35 cellular contexts compared by ENCODE assay signal in genomic region chr6:117472667-117473066, GRCh38. TPM values are rescaled to one million over a fixed set of nuclear protein-coding genes. Genes with fewer than 3 reads are reported as not detected.
"Had no signal": no experiment of that assay in that cellular context is flagged by ENCODE, and none has a peak within 500 bp of the region (broad histone marks: within the 10 kb centered on the region; RNA-seq: fewer than 3 reads in every experiment).

No MANE protein-coding gene starts in this region.

- H3K36me3 ChIP-seq: brain microvascular endothelial cell, breast epithelium, cardiac muscle cell had no signal

- ATAC-seq: activated naive CD4-positive, alpha-beta T cell treated with anti-CD3 and anti-CD28 coated beads, Interleukin-2, amount 50 U/mL, for 72 hours; activated naive CD8-positive, alpha-beta T cell treated with anti-CD3 and anti-CD28 coated beads, Interleukin-2, amount 50 U/mL, for 24 hours; activated T-cell treated with anti-CD3 and anti-CD28 coated beads, Interleukin-2, amount 50 U/mL, for 4 hours; activated T-cell treated with anti-CD3 and anti-CD28 coated beads, Interleukin-2, amount 50 U/mL, for 72 hours; activated T-helper 17 cell treated with anti-CD3 and anti-CD28 coated beads, Interleukin-2, amount 50 U/mL, for 72 hours; body of pancreas had no signal

- H3K27me3 ChIP-seq: body of pancreas, brain microvascular endothelial cell, cardiac muscle cell had no signal

- H3K4me1 ChIP-seq: body of pancreas, breast epithelium had no signal

- H3K9me3 ChIP-seq: body of pancreas, breast epithelium had no signal

- H3K4me3 ChIP-seq: body of pancreas, breast epithelium, cardiac muscle cell had no signal

- H3K27ac ChIP-seq: body of pancreas, brain microvascular endothelial cell, breast epithelium, cardiac muscle cell had no signal

- DNase-seq: activated effector memory CD4-positive, alpha-beta T cell treated with anti-CD3 and anti-CD28 coated beads, Interleukin-2, amount 50 U/mL, for 16 hours; activated effector memory CD4-positive, alpha-beta T cell treated with Interleukin-2 at 50 U/mL for 16 hours; activated gamma-delta T cell; activated gamma-delta T cell treated with Interleukin-2 at 50 U/mL for 16 hours; activated naive CD4-positive, alpha-beta T cell; activated naive CD4-positive, alpha-beta T cell treated with anti-CD3 and anti-CD28 coated beads for 36 hours; activated naive CD4-positive, alpha-beta T cell treated with anti-CD3 and anti-CD28 coated beads, Interleukin-2, amount 10 ng/mL, durations not matched to agents 7 days and 5 days; activated naive CD4-positive, alpha-beta T cell treated with anti-CD3 and anti-CD28 coated beads, Interleukin-2, amount 50 U/mL, for 16 hours; activated naive CD4-positive, alpha-beta T cell treated with Interleukin-2 at 50 U/mL for 16 hours; activated naive CD8-positive, alpha-beta T cell treated with anti-CD3 and anti-CD28 coated beads for 36 hours; activated naive CD8-positive, alpha-beta T cell treated with anti-CD3 and anti-CD28 coated beads, Interleukin-2, amount 10 ng/mL, durations not matched to agents 7 days and 5 days; activated naive CD8-positive, alpha-beta T cell treated with anti-CD3 and anti-CD28 coated beads, Interleukin-2, amount 50 U/mL, for 24 hours; activated T-cell treated with anti-CD3 and anti-CD28 coated beads, Interleukin-2, amount 50 U/mL, for 1 hour; activated T-cell treated with anti-CD3 and anti-CD28 coated beads, Interleukin-2, amount 50 U/mL, for 24 hours; activated T-cell treated with anti-CD3 and anti-CD28 coated beads, Interleukin-2, amount 50 U/mL, for 4 hours; activated T-cell treated with anti-CD3 and anti-CD28 coated beads, Interleukin-2, amount 50 U/mL, for 48 hours; activated T-cell treated with anti-CD3 and anti-CD28 coated beads, Interleukin-2, amount 50 U/mL, for 72 hours; amniotic stem cell; amygdala; anterior cingulate cortex; aorta; body of pancreas; brain microvascular endothelial cell; caudate nucleus; central memory CD4-positive, alpha-beta T cell; cerebellar nuclear complex had no signal

RNA-seq across cellular contexts. Expression of gene ROS1, which starts 46.9 kb away (rescaled TPM):
- total RNA-seq: activated naive CD4-positive, alpha-beta T cell treated with anti-CD3 and anti-CD28 coated beads for 36 hours; activated naive CD4-positive, alpha-beta T cell treated with anti-CD3 and anti-CD28 coated beads, Interleukin-2, amount 50 U/mL, for 72 hours; activated naive CD8-positive, alpha-beta T cell treated with anti-CD3 and anti-CD28 coated beads for 36 hours; activated naive CD8-positive, alpha-beta T cell treated with anti-CD3 and anti-CD28 coated beads, Interleukin-2, amount 10 ng/mL, durations not matched to agents 7 days and 5 days; activated T-cell treated with anti-CD3 and anti-CD28 coated beads, Interleukin-2, amount 50 U/mL, for 72 hours; activated T-helper 1 cell treated with anti-CD3 and anti-CD28 coated beads, Interleukin-12 subunit alpha, Interleukin-12 subunit beta, Interleukin-2, Interleukin-4 antibody, amounts not matched to agents 30 ng/mL and 10 ng/mL and 1 ng/mL, durations not matched to agents 14 hours and 24 hours and 36 hours; activated T-helper 17 cell treated with anti-CD3 and anti-CD28 coated beads, Interleukin-2, amount 50 U/mL, for 72 hours; activated T-helper 2 cell treated with anti-CD3 and anti-CD28 coated beads, Interferon-gamma antibody, Interleukin-2, Interleukin-4, amounts not matched to agents 10 μg/mL and 5 μg/mL and 100 μg/mL, durations not matched to agents 14 hours and 24 hours and 36 hours; astrocyte; body of pancreas; cardiac muscle cell; cerebellum; chondrocyte had no signal
- polyA plus RNA-seq: aorta, cardiac muscle cell had no signal
